8 cellular contexts compared by ENCODE assay signal in genomic region chr15:101641134-101641764, GRCh38. TPM values are rescaled to one million over a fixed set of nuclear protein-coding genes. Genes with fewer than 3 reads are reported as not detected.
A peak's percentile ranks its signal among the peaks of the same experiment; 100 is the strongest.
DNase-seq lines count a peak whose midpoint lies in the region; ATAC-seq and TF ChIP-seq lines count a peak whose summit lies in the region.

No MANE protein-coding gene starts in this region.

- no peak overlapping the region for H2AFZ ChIP-seq in SU-DHL-6 (ENCODE audit: low read depth, low read length, severe bottlenecking)

- intact Hi-C loops in Right ventricle myocardium inferior (cut with DNase I) = loop anchor here (2.0 kb wide), 3 partner anchors 100 to 340 kb away; no protein-coding TSS in a partner anchor
- intact Hi-C loops in uterus (cut with DNase I; ENCODE audit: low total_unique reads) = no loop called here

- H3K27ac Mint-ChIP-seq in activated naive CD8-positive, alpha-beta T cell treated with anti-CD3 and anti-CD28 coated beads, Interleukin-2, amount 10 ng/mL, durations not matched to agents 7 days and 5 days = peak overlapping the region; percentile 74
- no peak overlapping the region for H3K27ac Mint-ChIP-seq in progenitor cell of endocrine pancreas

- H3K9me2 ChIP-seq in SU-DHL-6 (replicated peaks; ENCODE audit: insufficient read depth, low read length) = no peaks in the 10 kb centered on the region

- TF ChIP-seq POLR2A in uterus (IDR thresholded peaks at IDR 0.05) = no peak

- H3K4me2 ChIP-seq in SU-DHL-6 (ENCODE audit: low read depth, low read length, poor library complexity, severe bottlenecking) = no peak overlapping the region

- no peaks in the 10 kb centered on the region for H3K27me3 Mint-ChIP-seq in activated naive CD8-positive, alpha-beta T cell treated with anti-CD3 and anti-CD28 coated beads, Interleukin-2, amount 10 ng/mL, durations not matched to agents 7 days and 5 days
- H3K27me3 Mint-ChIP-seq in progenitor cell of endocrine pancreas = no peaks in the 10 kb centered on the region

- no peaks in the 10 kb centered on the region for H3K9me3 Mint-ChIP-seq in activated naive CD8-positive, alpha-beta T cell treated with anti-CD3 and anti-CD28 coated beads, Interleukin-2, amount 10 ng/mL, durations not matched to agents 7 days and 5 days
- no peaks in the 10 kb centered on the region for H3K9me3 Mint-ChIP-seq in progenitor cell of endocrine pancreas (ENCODE audit: low read depth)

- no peaks in the 10 kb centered on the region for H3K27me3 ChIP-seq in SU-DHL-6 (ENCODE audit: low read length)
- no peaks in the 10 kb centered on the region for H3K27me3 ChIP-seq in uterus

- H3K4me1 Mint-ChIP-seq in activated naive CD8-positive, alpha-beta T cell treated with anti-CD3 and anti-CD28 coated beads, Interleukin-2, amount 10 ng/mL, durations not matched to agents 7 days and 5 days = peaks cover 17% of the 10 kb centered on the region
- H3K4me1 Mint-ChIP-seq in progenitor cell of endocrine pancreas (ENCODE audit: low read depth) = peaks cover 5% of the 10 kb centered on the region

- H3K36me3 Mint-ChIP-seq in activated naive CD8-positive, alpha-beta T cell treated with anti-CD3 and anti-CD28 coated beads, Interleukin-2, amount 10 ng/mL, durations not matched to agents 7 days and 5 days = peaks cover 15% of the 10 kb centered on the region
- H3K36me3 Mint-ChIP-seq in progenitor cell of endocrine pancreas (ENCODE audit: insufficient read depth) = peaks cover 18% of the 10 kb centered on the region

- peak overlapping the region; percentile 58 for H3K4me3 Mint-ChIP-seq in activated naive CD8-positive, alpha-beta T cell treated with anti-CD3 and anti-CD28 coated beads, Interleukin-2, amount 10 ng/mL, durations not matched to agents 7 days and 5 days
- H3K4me3 Mint-ChIP-seq in progenitor cell of endocrine pancreas (ENCODE audit: low read depth) = no peak overlapping the region

- POLR2A ChIA-PET in activated naive CD8-positive, alpha-beta T cell treated with anti-CD3 and anti-CD28 coated beads, Interleukin-2, amount 10 ng/mL, durations not matched to agents 7 days and 5 days (lab: Charles Lee) = interaction anchor here (1.0 to 2.9 kb wide), 4 partner anchors 9 to 347 kb away, joined by 3 to 14 read pairs (median 4); partner anchors contain the start of genes SNRPA1 and TM2D3

- no peaks in the 10 kb centered on the region for H3K9me3 ChIP-seq in SU-DHL-6 (ENCODE audit: insufficient read depth, low read length)
- no peaks in the 10 kb centered on the region for H3K9me3 ChIP-seq in uterus

- H3K79me2 ChIP-seq in SU-DHL-6 (ENCODE audit: insufficient read depth, low read length) = no peaks in the 10 kb centered on the region; the same call in 1 of the 2 replicates

- H3K4me3 ChIP-seq in SU-DHL-6 (ENCODE audit: insufficient read depth, low read length, poor library complexity, severe bottlenecking) (no peak overlapping the region), uterus (no peak overlapping the region)

- no peak overlapping the region for H3K9ac ChIP-seq in SU-DHL-6 (ENCODE audit: low read length)

- peak overlapping the region; percentile 18; the same call in 1 of the 2 replicates for H3K27ac ChIP-seq in SU-DHL-6 (ENCODE audit: low read depth, low read length)
- peak overlapping the region; percentile 37 to 66 for H3K27ac ChIP-seq in uterus

- H3K4me1 ChIP-seq in uterus = no peaks in the 10 kb centered on the region

- peak; percentile 64 for ATAC-seq in GM19023 (IDR thresholded peaks at IDR 0.05; ENCODE audit: unreplicated experiment)
- peak; percentile 70 for ATAC-seq in activated naive CD8-positive, alpha-beta T cell treated with anti-CD3 and anti-CD28 coated beads, Interleukin-2, amount 10 ng/mL, durations not matched to agents 7 days and 5 days (ENCODE audit: low read depth)
- peak; percentile 66 for ATAC-seq in Right ventricle myocardium inferior

- H4K20me1 ChIP-seq in SU-DHL-6 (ENCODE audit: low read depth, low read length) = peaks cover 4% of the 10 kb centered on the region; the same call in 1 of the 2 replicates

- DNase-seq in AML-193 (lab: John Stamatoyannopoulos, UW) (peak; percentile 64 to 73), KG1 (lab: John Stamatoyannopoulos, UW) (peak; percentile 77), Right ventricle myocardium inferior (ENCODE audit: missing footprints) (peak; percentile 80), progenitor cell of endocrine pancreas (ENCODE audit: low spot score, unreplicated experiment) (peak; percentile 60), uterus (peak; percentile 67 to 77)
- DNase-seq in activated naive CD8-positive, alpha-beta T cell treated with anti-CD3 and anti-CD28 coated beads, Interleukin-2, amount 10 ng/mL, durations not matched to agents 7 days and 5 days = peak; percentile 68

- peaks cover 13% of the 10 kb centered on the region; the same call in 1 of the 2 replicates for H3F3A ChIP-seq in SU-DHL-6 (ENCODE audit: insufficient read depth)

- H3K36me3 ChIP-seq in SU-DHL-6 (ENCODE audit: low read length) (peaks cover 19% of the 10 kb centered on the region; the same call in 1 of the 2 replicates), uterus (no peaks in the 10 kb centered on the region)

- TF ChIP-seq CTCF in SU-DHL-6 (IDR thresholded peaks at IDR 0.05; ENCODE audit: insufficient read depth, low read length, poor library complexity, severe bottlenecking) = peak; percentile 96
- peak; percentile 89 for TF ChIP-seq CTCF in progenitor cell of endocrine pancreas (IDR thresholded peaks at IDR 0.05; ENCODE audit: unreplicated experiment)
- TF ChIP-seq CTCF in uterus (IDR thresholded peaks at IDR 0.05) = peak; percentile 84 to 94 (median 92)

RNA-seq across cellular contexts. Expression of gene TM2D3, which starts 10.9 kb away (rescaled TPM):
- 10 to 100 TPM; 42.7 to 45.8 TPM for total RNA-seq in activated naive CD8-positive, alpha-beta T cell treated with anti-CD3 and anti-CD28 coated beads, Interleukin-2, amount 10 ng/mL, durations not matched to agents 7 days and 5 days
- total RNA-seq in Right ventricle myocardium inferior (49.9 TPM), progenitor cell of endocrine pancreas (49.3 and 49.5 TPM in 2 replicates), uterus (10 to 100 TPM; 14.7 to 65.0 (median 46.5) TPM)
